In genomic region chr16:85209526-85210121, GRCh38 we compare ENCODE assay signal across 21 cellular contexts.
DNase-seq lines count a peak whose midpoint lies in the region; ATAC-seq and TF ChIP-seq lines count a peak whose summit lies in the region.
"Had no signal": no experiment of that assay in that cellular context is flagged by ENCODE, and none has a peak within 500 bp of the region (broad histone marks: within the 10 kb centered on the region; RNA-seq: fewer than 3 reads in every experiment).

No MANE protein-coding gene starts in this region.

- TF ChIP-seq POLR2A in body of pancreas (IDR thresholded peaks at IDR 0.05) (no peak), gastrocnemius medialis (IDR thresholded peaks at IDR 0.05) (no peak)

- TF ChIP-seq CTCF in body of pancreas (IDR thresholded peaks at IDR 0.05) (peak in 2 of 7 experiments; percentile 7 to 20), liver (IDR thresholded peaks at IDR 0.05; ENCODE audit: low read depth, low read length, missing input control) (peak; percentile 9), gastrocnemius medialis (IDR thresholded peaks at IDR 0.05 in 4 of 5, conservative IDR thresholded peaks at IDR 0.05 in 1 of 5) (no peak)

- WGBS in body of pancreas, 2 donors = 39 to 41% methylated on average over 10 to 17 of the region's 17 CpGs
- WGBS in liver = 34% methylated on average over 17 of the region's 17 CpGs

- no peak for ATAC-seq in body of pancreas
- ATAC-seq in gastrocnemius medialis = peak; percentile 11 to 42
- ATAC-seq in GM18519 (IDR thresholded peaks at IDR 0.05; ENCODE audit: low FRiP score, unreplicated experiment) = no peak
- ATAC-seq in HG02884 (IDR thresholded peaks at IDR 0.05; ENCODE audit: unreplicated experiment) = no peak
- ATAC-seq: upper lobe of right lung had no signal

- H3K9me3 ChIP-seq in body of pancreas = no peaks in the 10 kb centered on the region
- peaks cover 0 to 3% (median 0%) of the 10 kb centered on the region in 4 donors for H3K9me3 ChIP-seq in liver (ENCODE audit: control insufficient read depth in 4 of 4, low read length in 3 of 4)
- H3K9me3 ChIP-seq in gastrocnemius medialis = no peaks in the 10 kb centered on the region
- H3K9me3 ChIP-seq: Peyer's patch, stomach, upper lobe of right lung had no signal

- H3K36me3 ChIP-seq in body of pancreas (replicated peaks in 1 of 2; ENCODE audit: insufficient read depth in 1 of 2, low read depth in 2 of 2) = no peaks in the 10 kb centered on the region
- no peaks in the 10 kb centered on the region for H3K36me3 ChIP-seq in liver (ENCODE audit: control insufficient read depth in 4 of 4, insufficient read depth in 3 of 4, low read depth in 1 of 4, low read length in 3 of 4)
- H3K36me3 ChIP-seq in gastrocnemius medialis = no peaks in the 10 kb centered on the region
- H3K36me3 ChIP-seq: cardiac muscle cell, Peyer's patch, stomach, upper lobe of right lung had no signal

- no peak for TF ChIP-seq EP300 in Ishikawa (IDR thresholded peaks at IDR 0.05; ENCODE audit: borderline replicate concordance)

- no peak for TF ChIP-seq RAD21 in Ishikawa (IDR thresholded peaks at IDR 0.05; ENCODE audit: low read depth)
- TF ChIP-seq RAD21 in liver (IDR thresholded peaks at IDR 0.05) = peak in 1 of 2 donors; percentile 29

- intact Hi-C loops in body of pancreas (cut with DNase I) (no loop called here), gastrocnemius medialis (cut with DNase I; ENCODE audit: low total_unique reads) (loop anchor here (5.0 kb wide), 1 partner anchor 78 kb away; no protein-coding TSS in a partner anchor)

- H3K9ac ChIP-seq in liver (ENCODE audit: low read depth in 1 of 2, low read length in 2 of 2) = peak overlapping the region in 1 of 2 donors; percentile 34

- peak in 3 of 4 donors; percentile 48 to 72 (median 70) for DNase-seq in body of pancreas
- DNase-seq in gastrocnemius medialis = peak; percentile 50 to 87
- no peak for DNase-seq in COLO829 (ENCODE audit: low spot score)
- no peak for DNase-seq in DMS153 treated with DMSO at 0.1 percent for 48 hours (lab: John Stamatoyannopoulos, UW; ENCODE audit: unreplicated experiment)
- DNase-seq: activated CD4-positive, alpha-beta T cell treated with anti-CD3 and anti-CD28 coated beads for 1 hour; activated naive CD8-positive, alpha-beta T cell treated with anti-CD3 and anti-CD28 coated beads for 36 hours; Calu3; effector CD4-positive, alpha-beta T cell; NCI-H146; nucleus accumbens; stimulated activated CD4-positive, alpha-beta T cell treated with anti-CD3 and anti-CD28 coated beads, Interleukin-4, amount 100 ng/mL, for 24 hours; stomach; T-helper 9 cell; upper lobe of right lung had no signal

- H3K27ac ChIP-seq in body of pancreas = peak overlapping the region; percentile 10 to 34 (median 11)
- H3K27ac ChIP-seq in liver (ENCODE audit: low read depth in 1 of 2, low read length in 2 of 2) = peak overlapping the region; percentile 45 to 68
- peak overlapping the region; percentile 59 to 71 (median 64) for H3K27ac ChIP-seq in gastrocnemius medialis
- H3K27ac ChIP-seq: HL-60, Peyer's patch, stomach, upper lobe of right lung had no signal

- H3K27me3 ChIP-seq in body of pancreas (no peaks in the 10 kb centered on the region), liver (ENCODE audit: control insufficient read depth in 4 of 4, insufficient read depth in 4 of 4, low read length in 3 of 4) (no peaks in the 10 kb centered on the region), gastrocnemius medialis (no peaks in the 10 kb centered on the region)
- H3K27me3 ChIP-seq: cardiac muscle cell, Peyer's patch, upper lobe of right lung had no signal

- peaks cover 51% of the 10 kb centered on the region for H3K4me1 ChIP-seq in body of pancreas
- peaks cover 8 to 50% (median 22%) of the 10 kb centered on the region in 4 donors for H3K4me1 ChIP-seq in liver (ENCODE audit: control insufficient read depth in 4 of 4, insufficient read depth in 4 of 4, low read length in 3 of 4)
- peaks cover 66 to 85% of the 10 kb centered on the region in 2 donors for H3K4me1 ChIP-seq in gastrocnemius medialis

- H3K4me3 ChIP-seq in body of pancreas (no peak overlapping the region), liver (ENCODE audit: low read depth in 1 of 3, low read length in 3 of 3) (no peak overlapping the region), gastrocnemius medialis (no peak overlapping the region)
- H3K4me3 ChIP-seq: cardiac muscle cell, Peyer's patch, stomach, upper lobe of right lung had no signal

- in situ Hi-C loops in gastrocnemius medialis (cut with MboI; ENCODE audit: low sequenced_read_pairs in 4 of 4) = no loop called here

TF ChIP-seq in Ishikawa, 13 proteins besides CTCF, POLR2A, EP300 and RAD21:
- TF ChIP-seq TCF12 (IDR thresholded peaks at IDR 0.05; ENCODE audit: low read depth) (0 out of 2 replicates have a peak, but pooled peaks have one; percentile 7), CEBPB (IDR thresholded peaks at IDR 0.05) (no peak), MAX (IDR thresholded peaks at IDR 0.05) (peak; percentile 90), YY1 (IDR thresholded peaks at IDR 0.05; ENCODE audit: low read depth) (no peak), TEAD4 (IDR thresholded peaks at IDR 0.05) (0 out of 2 replicates have a peak, but pooled peaks have one; percentile 16), CREB1 (IDR thresholded peaks at IDR 0.05; ENCODE audit: low read depth) (no peak)
- TF ChIP-seq, protein P1, sequence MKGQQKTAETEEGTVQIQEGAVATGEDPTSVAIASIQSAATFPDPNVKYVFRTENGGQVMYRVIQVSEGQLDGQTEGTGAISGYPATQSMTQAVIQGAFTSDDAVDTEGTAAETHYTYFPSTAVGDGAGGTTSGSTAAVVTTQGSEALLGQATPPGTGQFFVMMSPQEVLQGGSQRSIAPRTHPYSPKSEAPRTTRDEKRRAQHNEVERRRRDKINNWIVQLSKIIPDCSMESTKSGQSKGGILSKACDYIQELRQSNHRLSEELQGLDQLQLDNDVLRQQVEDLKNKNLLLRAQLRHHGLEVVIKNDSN (IDR thresholded peaks at IDR 0.05) = peak; percentile 91

TF ChIP-seq in liver, 16 proteins besides CTCF, POLR2A, EP300 and RAD21:
- peak; percentile 83 for TF ChIP-seq MAX (IDR thresholded peaks at IDR 0.05)
- peak in 1 of 2 donors; percentile 61 for TF ChIP-seq EGR1 (IDR thresholded peaks at IDR 0.05; ENCODE audit: low read depth in 2 of 2)
- TF ChIP-seq YY1 (IDR thresholded peaks at IDR 0.05) = peak; percentile 71
- TF ChIP-seq RXRA (IDR thresholded peaks at IDR 0.05) = peak; percentile 92 to 98
- TF ChIP-seq, protein P2, sequence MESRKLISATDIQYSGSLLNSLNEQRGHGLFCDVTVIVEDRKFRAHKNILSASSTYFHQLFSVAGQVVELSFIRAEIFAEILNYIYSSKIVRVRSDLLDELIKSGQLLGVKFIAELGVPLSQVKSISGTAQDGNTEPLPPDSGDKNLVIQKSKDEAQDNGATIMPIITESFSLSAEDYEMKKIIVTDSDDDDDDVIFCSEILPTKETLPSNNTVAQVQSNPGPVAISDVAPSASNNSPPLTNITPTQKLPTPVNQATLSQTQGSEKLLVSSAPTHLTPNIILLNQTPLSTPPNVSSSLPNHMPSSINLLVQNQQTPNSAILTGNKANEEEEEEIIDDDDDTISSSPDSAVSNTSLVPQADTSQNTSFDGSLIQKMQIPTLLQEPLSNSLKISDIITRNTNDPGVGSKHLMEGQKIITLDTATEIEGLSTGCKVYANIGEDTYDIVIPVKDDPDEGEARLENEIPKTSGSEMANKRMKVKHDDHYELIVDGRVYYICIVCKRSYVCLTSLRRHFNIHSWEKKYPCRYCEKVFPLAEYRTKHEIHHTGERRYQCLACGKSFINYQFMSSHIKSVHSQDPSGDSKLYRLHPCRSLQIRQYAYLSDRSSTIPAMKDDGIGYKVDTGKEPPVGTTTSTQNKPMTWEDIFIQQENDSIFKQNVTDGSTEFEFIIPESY (IDR thresholded peaks at IDR 0.05) = no peak
- TF ChIP-seq HNF4A (conservative IDR thresholded peaks at IDR 0.05) = peak; percentile 56 to 89
- peak; percentile 47 for TF ChIP-seq FOXA2 (IDR thresholded peaks at IDR 0.05)
- peak; percentile 48 for TF ChIP-seq SP1 (IDR thresholded peaks at IDR 0.05)
- TF ChIP-seq JUND (IDR thresholded peaks at IDR 0.05) = peak in 1 of 2 donors; percentile 33
- no peak for TF ChIP-seq FOXA1 (IDR thresholded peaks at IDR 0.05)
- no peak for TF ChIP-seq TAF1 (conservative IDR thresholded peaks at IDR 0.05)

Comparison
In these comparisons a context has a peak if more than half of its experiments do, and no peak if none do; other contexts are left out.
1. ATAC-seq: peak in gastrocnemius medialis (2 of 2); none in body of pancreas (single experiment), GM18519 (single experiment) and HG02884 (single experiment).
2. DNase-seq: peak in body of pancreas (3 of 4) and gastrocnemius medialis (2 of 2); none in COLO829 (single experiment) and DMS153 treated with DMSO at 0.1 percent for 48 hours (single experiment).
3. H3K27ac ChIP-seq: peak in every context shown above with its lines; median percentile 64 in gastrocnemius medialis; 56 in liver; 11 in body of pancreas.